Comparison of ENCODE assay signal across 9 cellular contexts in genomic region chr2:176092270-176093144, GRCh38. TPM values are rescaled to one million over a fixed set of nuclear protein-coding genes. Genes with fewer than 3 reads are reported as not detected.
A peak's percentile ranks its signal among the peaks of the same experiment; 100 is the strongest.
DNase-seq lines count a peak whose midpoint lies in the region; FAIRE-seq and TF ChIP-seq lines count a peak whose summit lies in the region.
"Had no signal": no experiment of that assay in that cellular context is flagged by ENCODE, and none has a peak within 500 bp of the region (broad histone marks: within the 10 kb centered on the region; RNA-seq: fewer than 3 reads in every experiment).

Gene HOXD13, plus strand, starts transcription at chr2:176092721. Its CDS starts 170 bp downstream, at chr2:176092891.

- H3K4me3 Mint-ChIP-seq in activated CD4-positive, alpha-beta memory T cell treated with anti-CD3 and anti-CD28 coated beads, Interleukin-2, amount 10 ng/mL, durations not matched to agents 7 days and 5 days = no peak within 1 kb of the TSS

- no peak within 1 kb of the TSS for H3K27ac ChIP-seq in mesodermal cell (ENCODE audit: low read depth, low read length, severe bottlenecking)

- no peak for TF ChIP-seq CTCF in BE2C (IDR thresholded peaks at IDR 0.05; ENCODE audit: low read depth, low read length)

- H3K4me3 ChIP-seq in BE2C (ENCODE audit: low read depth, low read length) = peak within 1 kb of the TSS; percentile 45
- peak within 1 kb of the TSS; percentile 31 for H3K4me3 ChIP-seq in mesodermal cell (ENCODE audit: extremely low read depth, insufficient read depth, low read length, poor library complexity, severe bottlenecking)

- peaks cover 92% of the 10 kb centered on the region for H3K27me3 Mint-ChIP-seq in activated CD4-positive, alpha-beta memory T cell treated with anti-CD3 and anti-CD28 coated beads, Interleukin-2, amount 10 ng/mL, durations not matched to agents 7 days and 5 days

- CTCF ChIA-PET in activated CD4-positive, alpha-beta memory T cell treated with anti-CD3 and anti-CD28 coated beads, Interleukin-2, amount 10 ng/mL, durations not matched to agents 7 days and 5 days (lab: Charles Lee) = no interaction called here

- H3K36me3 Mint-ChIP-seq in activated CD4-positive, alpha-beta memory T cell treated with anti-CD3 and anti-CD28 coated beads, Interleukin-2, amount 10 ng/mL, durations not matched to agents 7 days and 5 days (ENCODE audit: low read depth) = peaks cover 4% of the 10 kb centered on the region

- POLR2A ChIA-PET in activated CD4-positive, alpha-beta memory T cell treated with anti-CD3 and anti-CD28 coated beads, Interleukin-2, amount 10 ng/mL, durations not matched to agents 7 days and 5 days (lab: Charles Lee) = no interaction called here

- FAIRE-seq in H54 (lab: Jason Lieb, UNC) = no peak

- no peaks in the 10 kb centered on the region for H3K9me3 ChIP-seq in BE2C
- H3K9me3 ChIP-seq in mesodermal cell (ENCODE audit: control insufficient read depth, low read length) = no peaks in the 10 kb centered on the region

- DNase-seq in BE2C (peak; percentile 47), H54 (ENCODE audit: insufficient read length, low spot score) (no peak), SHP77 (lab: John Stamatoyannopoulos, UW) (no peak), HT-29 (ENCODE audit: low spot score) (no peak), HCEC 1CT (no peak), activated gamma-delta T cell treated with Interleukin-2 at 50 U/mL for 16 hours (no peak)
- no peak for DNase-seq in activated CD4-positive, alpha-beta memory T cell treated with anti-CD3 and anti-CD28 coated beads, Interleukin-2, amount 10 ng/mL, durations not matched to agents 7 days and 5 days

- no peaks in the 10 kb centered on the region for H3K9me3 Mint-ChIP-seq in activated CD4-positive, alpha-beta memory T cell treated with anti-CD3 and anti-CD28 coated beads, Interleukin-2, amount 10 ng/mL, durations not matched to agents 7 days and 5 days

- 0 out of 2 replicates have a peak, but pooled peaks have one; percentile 22 for TF ChIP-seq POLR2A in H54 (IDR thresholded peaks at IDR 0.05; ENCODE audit: low read depth, low read length)

- no peaks in the 10 kb centered on the region for H3K36me3 ChIP-seq in BE2C
- no peaks in the 10 kb centered on the region for H3K36me3 ChIP-seq in mesodermal cell (ENCODE audit: control insufficient read depth, insufficient read depth, low read length)

- peaks cover 21% of the 10 kb centered on the region for H3K4me1 Mint-ChIP-seq in activated CD4-positive, alpha-beta memory T cell treated with anti-CD3 and anti-CD28 coated beads, Interleukin-2, amount 10 ng/mL, durations not matched to agents 7 days and 5 days

- H3K27me3 ChIP-seq in BE2C = peaks cover 96% of the 10 kb centered on the region

- H3K4me1 ChIP-seq in BE2C = peaks cover 3% of the 10 kb centered on the region; the same call in 1 of the 2 replicates
- H3K4me1 ChIP-seq in mesodermal cell (ENCODE audit: control insufficient read depth, insufficient read depth, low read length, poor library complexity, severe bottlenecking) = peaks cover 5% of the 10 kb centered on the region

- H3K27ac Mint-ChIP-seq in activated CD4-positive, alpha-beta memory T cell treated with anti-CD3 and anti-CD28 coated beads, Interleukin-2, amount 10 ng/mL, durations not matched to agents 7 days and 5 days = peak within 1 kb of the TSS; percentile 47

- WGBS in mesodermal cell (ENCODE audit: insufficient coverage in 2 of 2), 2 experiments = 1% methylated on average over 38 to 64 of the region's 95 CpGs

RNA-seq across cellular contexts. Expression of gene HOXD13, which starts in this region (rescaled TPM):
- 0.51 TPM for polyA plus RNA-seq in BE2C (2012; ENCODE audit: insufficient read depth, insufficient read length, low read depth)
- not detected for total RNA-seq in activated CD4-positive, alpha-beta memory T cell treated with anti-CD3 and anti-CD28 coated beads, Interleukin-2, amount 10 ng/mL, durations not matched to agents 7 days and 5 days
- polyA plus RNA-seq in mesodermal cell (2013, experiment 1 of 2) = 0.52 TPM
- polyA plus RNA-seq in mesodermal cell (2013, experiment 2 of 2) = 0.86 TPM
- 1.4 and 1.5 TPM in 2 replicates for total RNA-seq in HT-29 (2014; rRNA removed; shearing (Covaris generic))
- total RNA-seq: liver had no signal
- polyA plus RNA-seq: liver had no signal
